2 cellular contexts compared by ENCODE assay signal in the genomic region with DNA sequence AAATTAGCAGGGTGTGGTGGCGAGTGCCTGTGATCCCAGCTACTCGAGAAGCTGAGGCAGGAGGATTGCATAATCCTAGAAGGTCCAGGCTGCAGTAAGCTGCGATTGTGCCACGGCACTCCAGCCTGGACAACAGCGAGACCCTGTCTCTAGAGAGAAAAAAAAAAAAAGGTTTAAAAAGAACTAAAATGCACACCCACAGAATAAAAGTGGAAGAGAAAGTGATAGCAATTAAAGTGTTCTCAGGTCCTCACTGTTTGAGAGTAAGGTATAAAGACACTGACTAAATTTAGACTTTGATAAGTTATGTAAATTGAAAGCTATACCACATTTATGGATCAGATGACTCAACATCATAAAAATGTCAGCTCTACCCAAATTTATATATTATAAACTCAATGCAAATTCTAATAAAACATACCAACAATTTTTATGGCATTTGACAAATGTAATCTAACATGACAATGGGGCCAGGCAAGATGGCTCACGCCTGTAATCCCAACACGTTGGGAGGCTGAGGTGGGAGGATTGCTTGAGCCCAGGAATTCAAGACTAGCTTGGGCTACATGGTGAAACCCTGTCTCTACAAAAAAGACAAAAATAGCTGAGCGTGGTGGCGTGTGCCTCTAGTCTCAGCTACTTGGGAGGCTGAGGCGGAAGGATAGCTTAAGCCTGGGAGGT.
A peak's percentile ranks its signal among the peaks of the same experiment; 100 is the strongest.
TF ChIP-seq lines count a peak whose summit lies in the region.

No MANE protein-coding gene starts in this region.

TF ChIP-seq in IMR-90, 13 proteins besides CTCF, POLR2A, EP300 and RAD21:
- TF ChIP-seq ELK1 (IDR thresholded peaks at IDR 0.05; ENCODE audit: borderline replicate concordance, low read depth, low read length) (no peak), CEBPB (IDR thresholded peaks at IDR 0.05; ENCODE audit: low read depth, low read length) (peak; percentile 61)

TF ChIP-seq in GM12878, 131 proteins besides CTCF, POLR2A, EP300 and RAD21:
- TF ChIP-seq SPI1 (IDR thresholded peaks at IDR 0.05; ENCODE audit: borderline replicate concordance, insufficient read depth, low read depth, low read length) (peak; percentile 33; the same call in 1 of the 2 replicates), EZH2 (IDR thresholded peaks at IDR 0.05; ENCODE audit: borderline replicate concordance, control insufficient read depth, low read depth, low read length) (no peak), PML (IDR thresholded peaks at IDR 0.05; ENCODE audit: low read length) (peak; percentile 60; the same call in 1 of the 2 replicates), BCL11A (IDR thresholded peaks at IDR 0.05; ENCODE audit: low read depth, low read length) (peak; percentile 35; the same call in 1 of the 2 replicates), BHLHE40 (IDR thresholded peaks at IDR 0.05; ENCODE audit: borderline replicate concordance in 1 of 2, low read depth in 2 of 2, low read length in 1 of 2) (peak; percentile 23 to 56; a peak in 2 of 4 replicates), PAX5 (IDR thresholded peaks at IDR 0.05; ENCODE audit: borderline replicate concordance, low read depth, low read length) (0 out of 2 replicates have a peak, but pooled peaks have one; percentile 8), RUNX3 (IDR thresholded peaks at IDR 0.05; ENCODE audit: low read length) (peak; percentile 74), MTA2 (IDR thresholded peaks at IDR 0.05; ENCODE audit: low read depth) (peak; percentile 91), TBL1XR1 (IDR thresholded peaks at IDR 0.05; ENCODE audit: low read depth, low read length) (peak; percentile 74; the same call in 1 of the 2 replicates), NFIC (IDR thresholded peaks at IDR 0.05; ENCODE audit: low read depth, low read length) (peak; percentile 50), ZNF24 (IDR thresholded peaks at IDR 0.05) (0 out of 2 replicates have a peak, but pooled peaks have one; percentile 3), YY1 (IDR thresholded peaks at IDR 0.05; ENCODE audit: low read depth, low read length) (0 out of 2 replicates have a peak, but pooled peaks have one; percentile 46), ATF7 (IDR thresholded peaks at IDR 0.05; ENCODE audit: low read depth) (peak; percentile 82), LARP7 (IDR thresholded peaks at IDR 0.05) (no peak), ZNF384 (IDR thresholded peaks at IDR 0.05; ENCODE audit: borderline replicate concordance, low read depth, low read length) (peak; percentile 95), GATAD2B (conservative IDR thresholded peaks at IDR 0.05; ENCODE audit: low read depth) (no peak), GABPA (IDR thresholded peaks at IDR 0.05; ENCODE audit: low read depth) (no peak), ZBTB4 (CRISPR knock-in tag; IDR thresholded peaks at IDR 0.05) (no peak), FOXM1 (IDR thresholded peaks at IDR 0.05; ENCODE audit: low read depth, low read length) (0 out of 2 replicates have a peak, but pooled peaks have one; percentile 45), ZBED1 (IDR thresholded peaks at IDR 0.05; ENCODE audit: borderline replicate concordance) (no peak), FOS (IDR thresholded peaks at IDR 0.05; ENCODE audit: borderline replicate concordance, extremely low read depth, insufficient read length) (no peak), EED (IDR thresholded peaks at IDR 0.05; ENCODE audit: low read depth) (no peak), FOXK2 (IDR thresholded peaks at IDR 0.05) (no peak), SUZ12 (IDR thresholded peaks at IDR 0.05; ENCODE audit: unreplicated experiment) (no peak), ZNF217 (IDR thresholded peaks at IDR 0.05) (peak; percentile 27; the same call in 1 of the 2 replicates), NBN (IDR thresholded peaks at IDR 0.05) (peak; percentile 53), IKZF2 (IDR thresholded peaks at IDR 0.05) (peak in 1 of 2 experiments; percentile 15; a peak in 1 of 4 replicates), IKZF1 (conservative IDR thresholded peaks at IDR 0.05) (peak; percentile 26; the same call in 1 of the 2 replicates), PAX8 (IDR thresholded peaks at IDR 0.05) (no peak), JUND (IDR thresholded peaks at IDR 0.05; ENCODE audit: low read depth, low read length) (peak; percentile 63; the same call in 1 of the 2 replicates), IRF4 (IDR thresholded peaks at IDR 0.05; ENCODE audit: low read depth, low read length) (no peak), DPF2 (IDR thresholded peaks at IDR 0.05) (peak; percentile 75), MEF2A (IDR thresholded peaks at IDR 0.05; ENCODE audit: insufficient read depth, low read depth, low read length) (peak; percentile 90), SMARCA5 (IDR thresholded peaks at IDR 0.05) (peak; percentile 91), MEF2B (IDR thresholded peaks at IDR 0.05; ENCODE audit: partially characterized antibody, poor library complexity, severe bottlenecking) (peak; percentile 85), CREB1 (IDR thresholded peaks at IDR 0.05; ENCODE audit: low read depth) (0 out of 2 replicates have a peak, but pooled peaks have one; percentile 12), JUNB (IDR thresholded peaks at IDR 0.05) (peak; percentile 79)
- TF ChIP-seq, protein P1, sequence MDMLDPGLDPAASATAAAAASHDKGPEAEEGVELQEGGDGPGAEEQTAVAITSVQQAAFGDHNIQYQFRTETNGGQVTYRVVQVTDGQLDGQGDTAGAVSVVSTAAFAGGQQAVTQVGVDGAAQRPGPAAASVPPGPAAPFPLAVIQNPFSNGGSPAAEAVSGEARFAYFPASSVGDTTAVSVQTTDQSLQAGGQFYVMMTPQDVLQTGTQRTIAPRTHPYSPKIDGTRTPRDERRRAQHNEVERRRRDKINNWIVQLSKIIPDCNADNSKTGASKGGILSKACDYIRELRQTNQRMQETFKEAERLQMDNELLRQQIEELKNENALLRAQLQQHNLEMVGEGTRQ (IDR thresholded peaks at IDR 0.05; ENCODE audit: borderline replicate concordance, low read depth, low read length), result no peak
- TF ChIP-seq, protein P2, sequence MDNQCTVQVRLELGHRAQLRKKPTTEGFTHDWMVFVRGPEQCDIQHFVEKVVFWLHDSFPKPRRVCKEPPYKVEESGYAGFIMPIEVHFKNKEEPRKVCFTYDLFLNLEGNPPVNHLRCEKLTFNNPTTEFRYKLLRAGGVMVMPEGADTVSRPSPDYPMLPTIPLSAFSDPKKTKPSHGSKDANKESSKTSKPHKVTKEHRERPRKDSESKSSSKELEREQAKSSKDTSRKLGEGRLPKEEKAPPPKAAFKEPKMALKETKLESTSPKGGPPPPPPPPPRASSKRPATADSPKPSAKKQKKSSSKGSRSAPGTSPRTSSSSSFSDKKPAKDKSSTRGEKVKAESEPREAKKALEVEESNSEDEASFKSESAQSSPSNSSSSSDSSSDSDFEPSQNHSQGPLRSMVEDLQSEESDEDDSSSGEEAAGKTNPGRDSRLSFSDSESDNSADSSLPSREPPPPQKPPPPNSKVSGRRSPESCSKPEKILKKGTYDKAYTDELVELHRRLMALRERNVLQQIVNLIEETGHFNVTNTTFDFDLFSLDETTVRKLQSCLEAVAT (IDR thresholded peaks at IDR 0.05), result peak; percentile 39; the same call in 1 of the 2 replicates
- TF ChIP-seq, protein P3, sequence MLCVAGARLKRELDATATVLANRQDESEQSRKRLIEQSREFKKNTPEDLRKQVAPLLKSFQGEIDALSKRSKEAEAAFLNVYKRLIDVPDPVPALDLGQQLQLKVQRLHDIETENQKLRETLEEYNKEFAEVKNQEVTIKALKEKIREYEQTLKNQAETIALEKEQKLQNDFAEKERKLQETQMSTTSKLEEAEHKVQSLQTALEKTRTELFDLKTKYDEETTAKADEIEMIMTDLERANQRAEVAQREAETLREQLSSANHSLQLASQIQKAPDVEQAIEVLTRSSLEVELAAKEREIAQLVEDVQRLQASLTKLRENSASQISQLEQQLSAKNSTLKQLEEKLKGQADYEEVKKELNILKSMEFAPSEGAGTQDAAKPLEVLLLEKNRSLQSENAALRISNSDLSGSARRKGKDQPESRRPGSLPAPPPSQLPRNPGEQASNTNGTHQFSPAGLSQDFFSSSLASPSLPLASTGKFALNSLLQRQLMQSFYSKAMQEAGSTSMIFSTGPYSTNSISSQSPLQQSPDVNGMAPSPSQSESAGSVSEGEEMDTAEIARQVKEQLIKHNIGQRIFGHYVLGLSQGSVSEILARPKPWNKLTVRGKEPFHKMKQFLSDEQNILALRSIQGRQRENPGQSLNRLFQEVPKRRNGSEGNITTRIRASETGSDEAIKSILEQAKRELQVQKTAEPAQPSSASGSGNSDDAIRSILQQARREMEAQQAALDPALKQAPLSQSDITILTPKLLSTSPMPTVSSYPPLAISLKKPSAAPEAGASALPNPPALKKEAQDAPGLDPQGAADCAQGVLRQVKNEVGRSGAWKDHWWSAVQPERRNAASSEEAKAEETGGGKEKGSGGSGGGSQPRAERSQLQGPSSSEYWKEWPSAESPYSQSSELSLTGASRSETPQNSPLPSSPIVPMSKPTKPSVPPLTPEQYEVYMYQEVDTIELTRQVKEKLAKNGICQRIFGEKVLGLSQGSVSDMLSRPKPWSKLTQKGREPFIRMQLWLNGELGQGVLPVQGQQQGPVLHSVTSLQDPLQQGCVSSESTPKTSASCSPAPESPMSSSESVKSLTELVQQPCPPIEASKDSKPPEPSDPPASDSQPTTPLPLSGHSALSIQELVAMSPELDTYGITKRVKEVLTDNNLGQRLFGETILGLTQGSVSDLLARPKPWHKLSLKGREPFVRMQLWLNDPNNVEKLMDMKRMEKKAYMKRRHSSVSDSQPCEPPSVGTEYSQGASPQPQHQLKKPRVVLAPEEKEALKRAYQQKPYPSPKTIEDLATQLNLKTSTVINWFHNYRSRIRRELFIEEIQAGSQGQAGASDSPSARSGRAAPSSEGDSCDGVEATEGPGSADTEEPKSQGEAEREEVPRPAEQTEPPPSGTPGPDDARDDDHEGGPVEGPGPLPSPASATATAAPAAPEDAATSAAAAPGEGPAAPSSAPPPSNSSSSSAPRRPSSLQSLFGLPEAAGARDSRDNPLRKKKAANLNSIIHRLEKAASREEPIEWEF (IDR thresholded peaks at IDR 0.05; ENCODE audit: insufficient replicate concordance, low read depth, low read length), result no peak
- TF ChIP-seq, protein P4, sequence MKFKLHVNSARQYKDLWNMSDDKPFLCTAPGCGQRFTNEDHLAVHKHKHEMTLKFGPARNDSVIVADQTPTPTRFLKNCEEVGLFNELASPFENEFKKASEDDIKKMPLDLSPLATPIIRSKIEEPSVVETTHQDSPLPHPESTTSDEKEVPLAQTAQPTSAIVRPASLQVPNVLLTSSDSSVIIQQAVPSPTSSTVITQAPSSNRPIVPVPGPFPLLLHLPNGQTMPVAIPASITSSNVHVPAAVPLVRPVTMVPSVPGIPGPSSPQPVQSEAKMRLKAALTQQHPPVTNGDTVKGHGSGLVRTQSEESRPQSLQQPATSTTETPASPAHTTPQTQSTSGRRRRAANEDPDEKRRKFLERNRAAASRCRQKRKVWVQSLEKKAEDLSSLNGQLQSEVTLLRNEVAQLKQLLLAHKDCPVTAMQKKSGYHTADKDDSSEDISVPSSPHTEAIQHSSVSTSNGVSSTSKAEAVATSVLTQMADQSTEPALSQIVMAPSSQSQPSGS (IDR thresholded peaks at IDR 0.05; ENCODE audit: low read length), result peak; percentile 61
- TF ChIP-seq, protein P5, sequence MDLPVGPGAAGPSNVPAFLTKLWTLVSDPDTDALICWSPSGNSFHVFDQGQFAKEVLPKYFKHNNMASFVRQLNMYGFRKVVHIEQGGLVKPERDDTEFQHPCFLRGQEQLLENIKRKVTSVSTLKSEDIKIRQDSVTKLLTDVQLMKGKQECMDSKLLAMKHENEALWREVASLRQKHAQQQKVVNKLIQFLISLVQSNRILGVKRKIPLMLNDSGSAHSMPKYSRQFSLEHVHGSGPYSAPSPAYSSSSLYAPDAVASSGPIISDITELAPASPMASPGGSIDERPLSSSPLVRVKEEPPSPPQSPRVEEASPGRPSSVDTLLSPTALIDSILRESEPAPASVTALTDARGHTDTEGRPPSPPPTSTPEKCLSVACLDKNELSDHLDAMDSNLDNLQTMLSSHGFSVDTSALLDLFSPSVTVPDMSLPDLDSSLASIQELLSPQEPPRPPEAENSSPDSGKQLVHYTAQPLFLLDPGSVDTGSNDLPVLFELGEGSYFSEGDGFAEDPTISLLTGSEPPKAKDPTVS (IDR thresholded peaks at IDR 0.05; ENCODE audit: low read depth, low read length), result no peak
- TF ChIP-seq, protein P6, sequence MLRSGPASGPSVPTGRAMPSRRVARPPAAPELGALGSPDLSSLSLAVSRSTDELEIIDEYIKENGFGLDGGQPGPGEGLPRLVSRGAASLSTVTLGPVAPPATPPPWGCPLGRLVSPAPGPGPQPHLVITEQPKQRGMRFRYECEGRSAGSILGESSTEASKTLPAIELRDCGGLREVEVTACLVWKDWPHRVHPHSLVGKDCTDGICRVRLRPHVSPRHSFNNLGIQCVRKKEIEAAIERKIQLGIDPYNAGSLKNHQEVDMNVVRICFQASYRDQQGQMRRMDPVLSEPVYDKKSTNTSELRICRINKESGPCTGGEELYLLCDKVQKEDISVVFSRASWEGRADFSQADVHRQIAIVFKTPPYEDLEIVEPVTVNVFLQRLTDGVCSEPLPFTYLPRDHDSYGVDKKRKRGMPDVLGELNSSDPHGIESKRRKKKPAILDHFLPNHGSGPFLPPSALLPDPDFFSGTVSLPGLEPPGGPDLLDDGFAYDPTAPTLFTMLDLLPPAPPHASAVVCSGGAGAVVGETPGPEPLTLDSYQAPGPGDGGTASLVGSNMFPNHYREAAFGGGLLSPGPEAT (IDR thresholded peaks at IDR 0.05; ENCODE audit: low read depth), result peak; percentile 65; the same call in 1 of the 2 replicates
